Comparison of ENCODE assay signal across 11 cellular contexts in the genomic region with DNA sequence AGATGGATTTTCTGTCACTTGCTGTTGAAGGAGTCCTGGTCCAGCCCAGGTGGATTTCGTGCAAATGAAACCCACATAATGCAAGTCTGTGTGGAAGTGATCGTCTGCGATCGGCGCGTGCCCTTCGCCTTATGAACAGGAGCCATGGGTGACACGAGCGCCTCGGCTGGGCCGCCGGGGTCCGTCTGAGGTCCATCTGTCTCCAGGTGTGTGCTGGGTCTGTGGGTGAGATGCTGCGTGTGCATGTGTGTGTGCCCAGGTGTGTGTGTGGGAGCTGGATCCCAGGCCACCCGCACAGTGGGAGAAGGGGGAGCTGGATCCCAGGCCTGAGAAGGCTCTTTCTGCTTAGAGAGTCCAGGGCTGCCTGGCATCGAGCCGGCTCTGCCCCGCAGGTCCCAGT. TPM values are rescaled to one million over a fixed set of nuclear protein-coding genes. Genes with fewer than 3 reads are reported as not detected.
A peak's percentile ranks its signal among the peaks of the same experiment; 100 is the strongest.
DNase-seq lines count a peak whose midpoint lies in the region; ATAC-seq, FAIRE-seq and TF ChIP-seq lines count a peak whose summit lies in the region.
"Had no signal": no experiment of that assay in that cellular context is flagged by ENCODE, and none has a peak within 500 bp of the region (broad histone marks: within the 10 kb centered on the region; RNA-seq: fewer than 3 reads in every experiment).

No MANE protein-coding gene starts in this region.

- H2AFZ ChIP-seq in HCT116 (ENCODE audit: low read depth, low read length, poor library complexity, severe bottlenecking) (no peak overlapping the region), H1 (ENCODE audit: low read length) (peak overlapping the region; percentile 11; the same call in 1 of the 2 replicates)

- no peak overlapping the region for H3K56ac ChIP-seq in H1 (replicated peaks; ENCODE audit: insufficient read length, low read depth, low read length)

- peak; percentile 43 for DNase-seq in Right ventricle myocardium superior
- DNase-seq in left cardiac atrium, result no peak
- no peak for DNase-seq in HCT116 (ENCODE audit: low read depth, low spot score)
- no peak for DNase-seq in H1 (ENCODE audit: low read depth in 1 of 2, low spot score in 2 of 2)
- no peak for DNase-seq in nephron progenitor cell
- no peak for DNase-seq in NCI-H524 (lab: John Stamatoyannopoulos, UW)
- no peak for DNase-seq in WTC11 (ENCODE audit: low spot score)
- DNase-seq: CD4-positive, CD25-positive, alpha-beta regulatory T cell had no signal

- POLR2A ChIA-PET in HCT116 (lab: Charles Lee), result interaction anchor here (0.7 to 1.0 kb wide), 2 partner anchors 9 to 11 kb away, joined by 3 to 4 read pairs; no protein-coding TSS in a partner anchor
- POLR2A ChIA-PET in H1 (lab: Charles Lee; ENCODE audit: partially characterized antibody), result interaction anchor here (2.0 kb wide), 1 partner anchor 9 kb away, joined by 4 read pairs; no protein-coding TSS in a partner anchor
- POLR2A ChIA-PET in WTC11 (lab: Charles Lee), result interaction anchor here (1.0 to 1.1 kb wide), 2 partner anchors 100 to 279 kb away, joined by 3 read pairs; no protein-coding TSS in a partner anchor

- CTCF ChIA-PET in HCT116 (lab: Charles Lee) (interaction anchor here (1.2 to 2.3 kb wide), 3 partner anchors 9 to 284 kb away, joined by 4 to 12 read pairs (median 4); no protein-coding TSS in a partner anchor), H1 (lab: Charles Lee; ENCODE audit: partially characterized antibody) (interaction anchor here (1.0 to 4.9 kb wide), 10 partner anchors 9 to 248 kb away, joined by 3 to 36 read pairs (median 4); no protein-coding TSS in a partner anchor), WTC11 (lab: Charles Lee) (interaction anchor here (0.8 to 5.0 kb wide), 8 partner anchors 9 to 154 kb away, joined by 3 to 51 read pairs (median 4); no protein-coding TSS in a partner anchor)

- no peak for TF ChIP-seq CTCF in HCT116 (IDR thresholded peaks at IDR 0.05 in 2 of 3, conservative IDR thresholded peaks at IDR 0.05 in 1 of 3; ENCODE audit: borderline replicate concordance in 1 of 3, insufficient read depth in 1 of 3, low read depth in 2 of 3, low read length in 2 of 3)
- no peak for TF ChIP-seq CTCF in H1 (IDR thresholded peaks at IDR 0.05; ENCODE audit: control extremely low read depth in 1 of 3, insufficient read depth in 1 of 3, low read depth in 1 of 3, low read length in 3 of 3)
- no peak for TF ChIP-seq CTCF in nephron progenitor cell (IDR thresholded peaks at IDR 0.05)
- no peak for TF ChIP-seq CTCF in WTC11 (IDR thresholded peaks at IDR 0.05)

- H2AK5ac ChIP-seq in H1 (ENCODE audit: low read depth, low read length), result no peak overlapping the region

- ATAC-seq in Right ventricle myocardium superior (ENCODE audit: poor library complexity) (no peak), left cardiac atrium (no peak), HCT116 (no peak), GM18498 (IDR thresholded peaks at IDR 0.05; ENCODE audit: unreplicated experiment) (no peak), WTC11 (no peak)

- peak overlapping the region; percentile 25 for H3K4me3 Mint-ChIP-seq in nephron progenitor cell
- H3K4me3 Mint-ChIP-seq in WTC11, result no peak overlapping the region

- no peak overlapping the region for H4K5ac ChIP-seq in H1 (ENCODE audit: insufficient read length, low read depth, low read length)

- peaks cover 20% of the 10 kb centered on the region for H3K27me3 Mint-ChIP-seq in nephron progenitor cell (ENCODE audit: low read depth, poor library complexity)
- H3K27me3 Mint-ChIP-seq in WTC11 (ENCODE audit: low read depth), result peaks cover 7% of the 10 kb centered on the region
- H3K27me3 Mint-ChIP-seq: CD4-positive, CD25-positive, alpha-beta regulatory T cell had no signal

- no peak overlapping the region for H2BK15ac ChIP-seq in H1 (ENCODE audit: low read length)

- no peaks in the 10 kb centered on the region for H3K36me3 ChIP-seq in HCT116 (ENCODE audit: control insufficient read depth in 1 of 2, insufficient read depth in 2 of 2, low read length in 2 of 2)
- no peaks in the 10 kb centered on the region for H3K36me3 ChIP-seq in H1 (ENCODE audit: control insufficient read depth in 2 of 4, insufficient read depth in 4 of 4, low read length in 3 of 4)
- H3K36me3 ChIP-seq: BLaER1 treated with 17β-estradiol and CSF1 and Interleukin-3, amounts not matched to agents 10 nM and 100 nM had no signal

- no peak overlapping the region for H4K8ac ChIP-seq in H1 (ENCODE audit: extremely low read depth, insufficient read depth, low read length)

- H3K18ac ChIP-seq in H1 (ENCODE audit: extremely low read depth, low read length), result no peak overlapping the region; the same call in 1 of the 2 replicates

- peak overlapping the region; percentile 28 to 62 for H3K4me3 ChIP-seq in HCT116 (replicated peaks in 1 of 2; ENCODE audit: low read depth in 1 of 2, low read length in 2 of 2)
- no peak overlapping the region for H3K4me3 ChIP-seq in H1 (ENCODE audit: extremely low read depth in 1 of 4, insufficient read depth in 2 of 4, low read depth in 3 of 4, low read length in 4 of 4)
- H3K4me3 ChIP-seq: BLaER1 treated with 17β-estradiol and CSF1 and Interleukin-3, amounts not matched to agents 10 nM and 100 nM had no signal

- H2BK5ac ChIP-seq in H1 (ENCODE audit: low read depth, low read length), result no peak overlapping the region

- no TSS peak for BruUV-seq in HCT116 (replicated peaks; lab: Mats Ljungman, UMichigan)

- H3K4me1 ChIP-seq in HCT116 (ENCODE audit: control insufficient read depth in 1 of 2, insufficient read depth in 2 of 2, low read length in 2 of 2) (peaks cover 9 to 27% of the 10 kb centered on the region in 2 experiments), H1 (replicated peaks in 1 of 4; ENCODE audit: control insufficient read depth in 3 of 4, insufficient read depth in 4 of 4, low read length in 3 of 4) (peaks cover 0 to 16% (median 12%) of the 10 kb centered on the region in 4 experiments; a peak in 6 of 7 replicates)

- H3K23me2 ChIP-seq in H1 (ENCODE audit: low read depth, low read length), result no peaks in the 10 kb centered on the region

- H3K14ac ChIP-seq in H1 (ENCODE audit: insufficient read length), result no peak overlapping the region

- no peaks in the 10 kb centered on the region for H3K9me2 ChIP-seq in HCT116 (ENCODE audit: insufficient read depth)

- peak overlapping the region; percentile 91 for H3K4me2 ChIP-seq in HCT116 (ENCODE audit: low read length)
- H3K4me2 ChIP-seq in H1 (ENCODE audit: insufficient read depth in 1 of 2, low read depth in 2 of 2, low read length in 2 of 2), result peak overlapping the region; percentile 14 to 16; a peak in 1 of 4 replicates
- H3K4me2 ChIP-seq: BLaER1 treated with 17β-estradiol and CSF1 and Interleukin-3, amounts not matched to agents 10 nM and 100 nM had no signal

- TF ChIP-seq RAD21 in HCT116 (IDR thresholded peaks at IDR 0.05; ENCODE audit: low read depth), result no peak
- TF ChIP-seq RAD21 in H1 (IDR thresholded peaks at IDR 0.05 in 1 of 2, conservative IDR thresholded peaks at IDR 0.05 in 1 of 2; ENCODE audit: low read depth in 2 of 2, low read length in 2 of 2), result no peak

- H4K20me1 ChIP-seq in HCT116 (ENCODE audit: insufficient read depth) (no peaks in the 10 kb centered on the region), H1 (replicated peaks in 1 of 2; ENCODE audit: control insufficient read depth in 1 of 2, insufficient read depth in 2 of 2, low read length in 2 of 2) (peaks cover 0 to 2% of the 10 kb centered on the region in 2 experiments)

- 94% methylated on average over 18 of the region's 18 CpGs; no CpG with 5 or more reads in 1 of the 2 experiments for WGBS in H1 (ENCODE audit: extremely low coverage in 1 of 2, insufficient coverage in 1 of 2, insufficient read length in 1 of 2, insufficient replicate concordance in 2 of 2, low coverage in 1 of 2, low lambda C conversion rate in 2 of 2, missing lambda C conversion rate in 1 of 2), 2 experiments

- no peak overlapping the region for H3K4ac ChIP-seq in H1 (replicated peaks; ENCODE audit: insufficient read length, low read depth, low read length)

- peaks cover 73% of the 10 kb centered on the region for H3K4me1 Mint-ChIP-seq in nephron progenitor cell
- H3K4me1 Mint-ChIP-seq in WTC11, result peaks cover 26% of the 10 kb centered on the region

- H2BK120ac ChIP-seq in H1 (replicated peaks; ENCODE audit: low read depth, low read length), result no peak overlapping the region

- no peaks in the 10 kb centered on the region for H3K36me3 Mint-ChIP-seq in nephron progenitor cell (ENCODE audit: low read depth)
- H3K36me3 Mint-ChIP-seq in WTC11, result no peaks in the 10 kb centered on the region
- H3K36me3 Mint-ChIP-seq: CD4-positive, CD25-positive, alpha-beta regulatory T cell had no signal

- H2BK12ac ChIP-seq in H1 (ENCODE audit: low read depth, low read length), result no peak overlapping the region

- peak overlapping the region; percentile 44; the same call in 1 of the 2 replicates for H3K9ac ChIP-seq in HCT116 (ENCODE audit: low read length)
- H3K9ac ChIP-seq in H1 (replicated peaks in 1 of 4; ENCODE audit: extremely low read depth in 1 of 4, low read depth in 3 of 4, low read length in 3 of 4), result no peak overlapping the region
- H3K9ac ChIP-seq: BLaER1 treated with 17β-estradiol and CSF1 and Interleukin-3, amounts not matched to agents 10 nM and 100 nM had no signal

- H3K27me3 ChIP-seq in HCT116 (ENCODE audit: insufficient read depth, low read length) (no peaks in the 10 kb centered on the region), H1 (replicated peaks in 1 of 4; ENCODE audit: control insufficient read depth in 3 of 4, extremely low read depth in 1 of 4, insufficient read depth in 3 of 4, low read length in 3 of 4) (peaks cover 0 to 4% (median 0%) of the 10 kb centered on the region in 4 experiments; a peak in 3 of 7 replicates)

- H2BK20ac ChIP-seq in H1 (ENCODE audit: low read length), result no peak overlapping the region

- H3K79me1 ChIP-seq in H1 (ENCODE audit: low read depth, low read length), result no peaks in the 10 kb centered on the region

- H3K79me2 ChIP-seq in HCT116 (ENCODE audit: insufficient read depth, low read length), result no peaks in the 10 kb centered on the region
- no peaks in the 10 kb centered on the region for H3K79me2 ChIP-seq in H1 (ENCODE audit: control insufficient read depth in 1 of 2, insufficient read depth in 2 of 2, low read length in 2 of 2)

- H3K9me3 Mint-ChIP-seq in nephron progenitor cell (no peaks in the 10 kb centered on the region), WTC11 (no peaks in the 10 kb centered on the region)
- H3K9me3 Mint-ChIP-seq: CD4-positive, CD25-positive, alpha-beta regulatory T cell had no signal

- TF ChIP-seq POLR2A in HCT116 (IDR thresholded peaks at IDR 0.05; ENCODE audit: borderline replicate concordance, extremely low read depth, insufficient read depth, insufficient read length) (no peak), H1 (IDR thresholded peaks at IDR 0.05; ENCODE audit: control extremely low read depth in 1 of 2, low read depth in 2 of 2, low read length in 2 of 2) (no peak)

- H3K27ac Mint-ChIP-seq in nephron progenitor cell (peak overlapping the region; percentile 36), WTC11 (no peak overlapping the region)
- H3K27ac Mint-ChIP-seq: CD4-positive, CD25-positive, alpha-beta regulatory T cell had no signal

- no peak overlapping the region for H3K23ac ChIP-seq in H1 (ENCODE audit: insufficient read length)

- RAD21 ChIA-PET in HCT116 (lab: Charles Lee; ENCODE audit: low non-redundant PET in 1 of 2, low total read pairs in 2 of 2, uncharacterized antibody in 2 of 2, unreplicated experiment in 2 of 2), result no interaction called here

- H3K9me3 ChIP-seq in HCT116 (ENCODE audit: control insufficient read depth in 1 of 2, insufficient read depth in 1 of 2, low read depth in 1 of 2, low read length in 2 of 2), result no peaks in the 10 kb centered on the region
- H3K9me3 ChIP-seq in H1 (ENCODE audit: insufficient read depth in 2 of 2, low read depth in 1 of 2, low read length in 1 of 2), result no peaks in the 10 kb centered on the region
- H3K9me3 ChIP-seq: BLaER1 treated with 17β-estradiol and CSF1 and Interleukin-3, amounts not matched to agents 10 nM and 100 nM had no signal

- H4K91ac ChIP-seq in H1 (replicated peaks; ENCODE audit: insufficient read length, low read length), result no peak overlapping the region

- intact Hi-C loops in Right ventricle myocardium superior (cut with DNase I) (no loop called here), left cardiac atrium (cut with DNase I) (no loop called here), HCT116 (cut with micrococcal nuclease) (no loop called here)

- H3K27ac ChIP-seq in HCT116 (ENCODE audit: low read depth, low read length), result no peak overlapping the region
- H3K27ac ChIP-seq in H1 (ENCODE audit: low read depth, low read length), result no peak overlapping the region
- H3K27ac ChIP-seq: BLaER1 treated with 17β-estradiol and CSF1 and Interleukin-3, amounts not matched to agents 10 nM and 100 nM had no signal

- FAIRE-seq in H1 (lab: Jason Lieb, UNC), result no peak
- FAIRE-seq: GM18507 had no signal

- TF ChIP-seq EP300 in H1 (IDR thresholded peaks at IDR 0.05; ENCODE audit: borderline replicate concordance in 1 of 2, low read depth in 2 of 2, low read length in 2 of 2), result no peak

RNA-seq across cellular contexts. Expression of gene GALNT9, which starts 53.8 kb away (rescaled TPM):
- total RNA-seq in Right ventricle myocardium superior, result not detected
- total RNA-seq in left cardiac atrium, result 1 to 10 TPM; 2.6 to 2.7 TPM
- 2.6 TPM for total RNA-seq in HCT116 (2021; ENCODE audit: unreplicated experiment)
- polyA plus RNA-seq in HCT116 (2012), result 1.6 and 2.6 TPM in 2 replicates
- 2.0 and 3.3 TPM in 2 replicates for total RNA-seq in H1 (2021; fragmentation: NEBNext Ultra II Directional; extraction: Animal tissue kit (Norgen Biotek cat#: 25700))
- 3.6 and 5.3 TPM in 2 replicates for polyA plus RNA-seq in H1 (2011; rRNA removed)
- 6.1 TPM for polyA plus RNA-seq in H1 (2011; cell fraction: cytosol; rRNA removed)
- polyA plus RNA-seq in H1 (2011; cell fraction: nucleus; rRNA removed), result 9.4 TPM
- 2.3 to 3.6 TPM (median 3.1 TPM) in 4 replicates for polyA plus RNA-seq in H1 (2012, experiment 1 of 2)
- polyA plus RNA-seq in H1 (2012, experiment 2 of 2), result 2.3 TPM
- 0.73 TPM for polyA plus RNA-seq in H1 (2013, experiment 1 of 2)
- polyA plus RNA-seq in H1 (2013, experiment 2 of 2), result 0.92 TPM
- 2.3 and 4.0 TPM in 2 replicates for polyA minus RNA-seq in H1 (2011; rRNA and poly(A)+ RNA removed)
- polyA minus RNA-seq in H1 (2011; cell fraction: cytosol; rRNA and poly(A)+ RNA removed), result 4.0 TPM
- polyA minus RNA-seq in H1 (2011; cell fraction: nucleus; rRNA and poly(A)+ RNA removed), result 4.2 TPM
- 0.66 to 1.1 TPM (median 0.90 TPM) in 3 replicates for total RNA-seq in WTC11 (2021)

Comparison
In these comparisons a context has a peak if more than half of its experiments do, and no peak if none do; other contexts are left out.
1. H3K4me3 ChIP-seq: peak in HCT116 (2 of 2); none in H1 (0 of 4).